14 cellular contexts compared by ENCODE assay signal in genomic region chr10:12509016-12509793, GRCh38.
A peak's percentile ranks its signal among the peaks of the same experiment; 100 is the strongest.
DNase-seq lines count a peak whose midpoint lies in the region; ATAC-seq and TF ChIP-seq lines count a peak whose summit lies in the region.
"Had no signal": no experiment of that assay in that cellular context is flagged by ENCODE, and none has a peak within 500 bp of the region (broad histone marks: within the 10 kb centered on the region; RNA-seq: fewer than 3 reads in every experiment).

No MANE protein-coding gene starts in this region.

- no peaks in the 10 kb centered on the region for H3K9me3 Mint-ChIP-seq in activated naive CD4-positive, alpha-beta T cell treated with anti-CD3 and anti-CD28 coated beads, Interleukin-2, amount 10 ng/mL, durations not matched to agents 7 days and 5 days

- H3K36me3 ChIP-seq in colonic mucosa = no peaks in the 10 kb centered on the region

- peak overlapping the region; percentile 12 for H3K27ac Mint-ChIP-seq in activated naive CD4-positive, alpha-beta T cell treated with anti-CD3 and anti-CD28 coated beads, Interleukin-2, amount 10 ng/mL, durations not matched to agents 7 days and 5 days

- CTCF ChIA-PET in activated naive CD4-positive, alpha-beta T cell treated with anti-CD3 and anti-CD28 coated beads, Interleukin-2, amount 10 ng/mL, durations not matched to agents 7 days and 5 days (lab: Charles Lee) = no interaction called here

- no peaks in the 10 kb centered on the region for H3K36me3 Mint-ChIP-seq in activated naive CD4-positive, alpha-beta T cell treated with anti-CD3 and anti-CD28 coated beads, Interleukin-2, amount 10 ng/mL, durations not matched to agents 7 days and 5 days

- H3K4me1 Mint-ChIP-seq in activated naive CD4-positive, alpha-beta T cell treated with anti-CD3 and anti-CD28 coated beads, Interleukin-2, amount 10 ng/mL, durations not matched to agents 7 days and 5 days = peaks cover 38% of the 10 kb centered on the region

- DNase-seq in activated naive CD4-positive, alpha-beta T cell treated with anti-CD3 and anti-CD28 coated beads, Interleukin-2, amount 10 ng/mL, durations not matched to agents 7 days and 5 days = peak; percentile 28
- DNase-seq in activated naive CD4-positive, alpha-beta T cell (lab: John Stamatoyannopoulos, UW) = no peak
- DNase-seq in colonic mucosa (peak; percentile 3), T-helper 9 cell (no peak), NCI-H1694 (lab: John Stamatoyannopoulos, UW) (no peak)
- DNase-seq in stimulated activated naive CD8-positive, alpha-beta T cell treated with anti-CD3 and anti-CD28 coated beads, Interleukin-15, Interleukin-2, amounts not matched to agents 100 U/mL and 50 U/mL, for 24 hours = no peak
- DNase-seq: activated CD4-positive, CD25-positive, alpha-beta regulatory T cell; Kasumi-1; NCI-H1417 treated with DMSO at 0.1 percent for 48 hours; NCI-H2227 treated with DMSO at 0.1 percent for 48 hours; stimulated activated naive CD4-positive, alpha-beta T cell had no signal

- no peak for TF ChIP-seq CTCF in colonic mucosa (IDR thresholded peaks at IDR 0.05)

- peak; percentile 69 for ATAC-seq in HG02852 (IDR thresholded peaks at IDR 0.05; ENCODE audit: unreplicated experiment)
- ATAC-seq in stimulated activated naive CD8-positive, alpha-beta T cell treated with anti-CD3 and anti-CD28 coated beads, Interleukin-15, Interleukin-2, amounts not matched to agents 100 U/mL and 50 U/mL, for 24 hours = peak; percentile 21
- ATAC-seq in HG03342 (IDR thresholded peaks at IDR 0.05; ENCODE audit: unreplicated experiment) = no peak
- ATAC-seq: Right ventricle myocardium inferior had no signal

- H3K27me3 Mint-ChIP-seq in activated naive CD4-positive, alpha-beta T cell treated with anti-CD3 and anti-CD28 coated beads, Interleukin-2, amount 10 ng/mL, durations not matched to agents 7 days and 5 days = no peaks in the 10 kb centered on the region

- intact Hi-C loops in colonic mucosa (cut with DNase I) = no loop called here

- no peak overlapping the region for H3K9ac ChIP-seq in colonic mucosa (ENCODE audit: low read depth in 2 of 2, low read length in 2 of 2)

- no peaks in the 10 kb centered on the region for H3K9me3 ChIP-seq in colonic mucosa

- no peaks in the 10 kb centered on the region for H3K27me3 ChIP-seq in colonic mucosa

- no peak overlapping the region for H3K27ac ChIP-seq in colonic mucosa

- no peaks in the 10 kb centered on the region for H3K4me1 ChIP-seq in colonic mucosa

- no peak overlapping the region for H3K4me3 ChIP-seq in colonic mucosa

- H3K4me3 Mint-ChIP-seq in activated naive CD4-positive, alpha-beta T cell treated with anti-CD3 and anti-CD28 coated beads, Interleukin-2, amount 10 ng/mL, durations not matched to agents 7 days and 5 days = no peak overlapping the region

Comparison
In these comparisons a context has a peak if more than half of its experiments do, and no peak if none do; other contexts are left out.
1. DNase-seq: peak in activated naive CD4-positive, alpha-beta T cell treated with anti-CD3 and anti-CD28 coated beads, Interleukin-2, amount 10 ng/mL, durations not matched to agents 7 days and 5 days (single experiment) and colonic mucosa (single experiment); none in activated naive CD4-positive, alpha-beta T cell (0 of 4), stimulated activated naive CD8-positive, alpha-beta T cell treated with anti-CD3 and anti-CD28 coated beads, Interleukin-15, Interleukin-2, amounts not matched to agents 100 U/mL and 50 U/mL, for 24 hours (single experiment), T-helper 9 cell (single experiment) and NCI-H1694 (single experiment).